8 cellular contexts compared by ENCODE assay signal in the genomic region with DNA sequence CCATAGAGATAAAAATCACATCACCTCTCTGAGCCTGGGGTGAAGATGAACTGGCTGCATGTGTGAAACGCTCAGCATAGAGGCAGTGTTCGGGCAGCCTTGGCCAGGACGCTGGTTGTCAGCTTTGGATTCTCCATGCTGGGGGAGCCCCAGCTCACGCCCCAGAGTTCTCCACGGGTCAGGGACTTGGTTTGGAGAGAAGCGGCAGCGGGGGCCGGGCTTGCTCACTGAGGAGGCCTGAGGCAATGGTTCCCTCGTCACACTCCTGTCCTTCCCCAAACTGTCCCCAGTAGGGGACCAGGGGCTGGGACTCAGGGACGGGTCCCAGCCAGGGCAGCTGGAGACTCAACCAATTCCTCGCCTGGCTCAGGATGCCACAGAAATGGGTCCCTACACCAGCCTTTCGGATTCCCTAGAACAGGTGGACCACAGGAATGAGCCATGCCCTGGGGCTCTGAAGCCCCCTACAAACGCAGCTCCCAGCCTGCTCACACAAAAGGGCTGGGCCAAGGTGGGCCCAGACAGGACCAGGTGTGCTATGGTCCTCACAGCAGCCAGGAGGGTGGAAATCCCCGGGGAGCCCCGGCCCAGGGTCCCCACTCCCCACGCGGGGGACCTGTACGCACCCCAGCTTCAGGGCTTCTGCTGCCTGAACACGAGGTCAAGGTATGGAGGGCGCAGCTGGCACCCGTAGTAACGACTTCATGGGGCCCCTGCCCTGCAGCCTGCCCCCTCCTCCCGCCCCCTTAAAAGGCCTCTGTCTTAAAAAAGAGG. TPM values are rescaled to one million over a fixed set of nuclear protein-coding genes. Genes with fewer than 3 reads are reported as not detected.
DNase-seq lines count a peak whose midpoint lies in the region; TF ChIP-seq lines count a peak whose summit lies in the region.

No MANE protein-coding gene starts in this region.

- peak overlapping the region; percentile 86 to 98 for H3K27ac ChIP-seq in coronary artery
- H3K27ac ChIP-seq in mesodermal cell (ENCODE audit: low read depth, low read length, severe bottlenecking): no peak overlapping the region
- peak overlapping the region; percentile 91 for H3K27ac ChIP-seq in vagina

- intact Hi-C loops in vagina (cut with DNase I): loop anchor here (5.0 to 10.0 kb wide), 2 partner anchors 154 to 277 kb away; a partner anchor contains a TSS

- WGBS in mesodermal cell (ENCODE audit: insufficient coverage in 2 of 2), 2 experiments: 79 to 80% methylated on average over 17 to 21 of the region's 23 CpGs

- H3K4me3 ChIP-seq in coronary artery (peak overlapping the region; percentile 92), mesodermal cell (ENCODE audit: extremely low read depth, insufficient read depth, low read length, poor library complexity, severe bottlenecking) (peak overlapping the region; percentile 83), vagina (peak overlapping the region; percentile 83 to 93)

- H3K27me3 ChIP-seq in vagina: no peaks in the 10 kb centered on the region

- TF ChIP-seq POLR2A in vagina (IDR thresholded peaks at IDR 0.05): no peak

- TF ChIP-seq CTCF in coronary artery (IDR thresholded peaks at IDR 0.05): no peak
- TF ChIP-seq CTCF in vagina (IDR thresholded peaks at IDR 0.05): no peak

- H3K4me1 ChIP-seq in mesodermal cell (ENCODE audit: control insufficient read depth, insufficient read depth, low read length, poor library complexity, severe bottlenecking): peaks cover 18% of the 10 kb centered on the region
- peaks cover 69% of the 10 kb centered on the region for H3K4me1 ChIP-seq in vagina

- peak; percentile 3 for DNase-seq in stimulated activated CD4-positive, alpha-beta T cell treated with anti-CD3 and anti-CD28 coated beads, Interleukin-1b, Interleukin-23, amount 100 ng/mL, for 48 hours
- DNase-seq in stimulated activated CD4-positive, alpha-beta T cell treated with anti-CD3 and anti-CD28 coated beads, Interleukin-12 subunit alpha, Interleukin-12 subunit beta, amount 100 ng/mL, for 4 hours: no peak
- peak; percentile 75 for DNase-seq in coronary artery (ENCODE audit: low spot score)
- DNase-seq in vagina (ENCODE audit: extremely low spot score in 2 of 2): peak in 1 of 2 donors; percentile 87
- DNase-seq in NCI-H2107 treated with DMSO at 0.1 percent for 48 hours (lab: John Stamatoyannopoulos, UW; ENCODE audit: unreplicated experiment): no peak
- no peak for DNase-seq in NCI-H2196 (lab: John Stamatoyannopoulos, UW; ENCODE audit: unreplicated experiment)
- DNase-seq in NCI-H345 treated with DMSO at 0.1 percent for 48 hours (lab: John Stamatoyannopoulos, UW; ENCODE audit: unreplicated experiment): no peak

- H3K36me3 ChIP-seq in mesodermal cell (ENCODE audit: control insufficient read depth, insufficient read depth, low read length) (peaks cover 34% of the 10 kb centered on the region), vagina (no peaks in the 10 kb centered on the region)

- H3K9me3 ChIP-seq in mesodermal cell (ENCODE audit: control insufficient read depth, low read length) (no peaks in the 10 kb centered on the region), vagina (no peaks in the 10 kb centered on the region)

RNA-seq across cellular contexts. Expression of a gene that starts 1.4 kb away (rescaled TPM):
- 61.6 TPM for polyA plus RNA-seq in mesodermal cell (2013, experiment 1 of 2)
- polyA plus RNA-seq in mesodermal cell (2013, experiment 2 of 2): 58.8 TPM
- total RNA-seq in vagina: 27.5 TPM

RNA-seq across cellular contexts. Expression of a gene that starts 18.6 kb away (rescaled TPM):
- polyA plus RNA-seq in mesodermal cell (2013, experiment 1 of 2): 12.6 TPM
- 16.1 TPM for polyA plus RNA-seq in mesodermal cell (2013, experiment 2 of 2)
- 9.6 TPM for total RNA-seq in vagina

RNA-seq across cellular contexts. Expression of a gene that starts 18.6 kb away (rescaled TPM):
- polyA plus RNA-seq in mesodermal cell (2013, experiment 1 of 2): 3.1 TPM
- 1.0 TPM for polyA plus RNA-seq in mesodermal cell (2013, experiment 2 of 2)
- total RNA-seq in vagina: 3.9 TPM

Comparison
In these comparisons a context has a peak if more than half of its experiments do, and no peak if none do; other contexts are left out.
1. DNase-seq: peak in stimulated activated CD4-positive, alpha-beta T cell treated with anti-CD3 and anti-CD28 coated beads, Interleukin-1b, Interleukin-23, amount 100 ng/mL, for 48 hours (single experiment) and coronary artery (single experiment); none in stimulated activated CD4-positive, alpha-beta T cell treated with anti-CD3 and anti-CD28 coated beads, Interleukin-12 subunit alpha, Interleukin-12 subunit beta, amount 100 ng/mL, for 4 hours (single experiment), NCI-H2107 treated with DMSO at 0.1 percent for 48 hours (single experiment), NCI-H2196 (single experiment) and NCI-H345 treated with DMSO at 0.1 percent for 48 hours (single experiment).
2. Peak in every context shown above with its lines, with median percentiles within 50 percentile points of each other: H3K4me3 ChIP-seq.